Comparison of ENCODE assay signal across 34 cellular contexts in the genomic region with DNA sequence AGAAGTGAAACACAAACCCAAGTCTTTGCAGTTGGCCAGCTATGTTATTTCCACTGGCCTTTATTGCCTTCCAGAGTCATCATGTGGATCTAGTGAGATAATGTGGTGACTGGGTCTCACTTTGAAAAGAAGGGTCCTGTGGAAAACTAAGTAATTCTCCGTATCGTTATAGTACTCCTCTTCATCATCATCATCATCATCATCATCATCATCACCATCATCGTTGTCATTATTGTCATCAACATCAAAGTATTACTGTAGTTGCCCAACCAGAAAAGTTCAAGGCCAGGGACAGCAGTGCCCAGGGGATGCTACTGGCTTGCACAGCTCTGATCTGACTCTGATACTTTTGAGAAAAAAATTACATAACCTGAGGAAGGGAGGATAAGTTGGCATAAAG.
"Had no signal": no experiment of that assay in that cellular context is flagged by ENCODE, and none has a peak within 500 bp of the region (broad histone marks: within the 10 kb centered on the region; RNA-seq: fewer than 3 reads in every experiment).

No MANE protein-coding gene starts in this region.

- H3K9ac ChIP-seq: KMS-11 had no signal

- H3K36me3 ChIP-seq: MG63 had no signal

- H3K4me3 ChIP-seq: MG63 had no signal

- DNase-seq: Karpas-422, Kasumi-1, MG63, MM.1S, MV-4-11, NCI-H1048, NCI-H1092, NCI-H1092 treated with DMSO at 0.1 percent for 48 hours, NCI-H1105, NCI-H1105 treated with DMSO at 0.1 percent for 48 hours, NCI-H1417 treated with DMSO at 0.1 percent for 48 hours, NCI-H1436, NCI-H1436 treated with DMSO at 0.1 percent for 48 hours, NCI-H146, NCI-H1694, NCI-H1694 treated with DMSO at 0.1 percent for 48 hours, NCI-H187, NCI-H187 treated with DMSO at 0.1 percent for 48 hours, NCI-H1930, NCI-H2029, NCI-H2029 treated with DMSO at 0.1 percent for 48 hours, NCI-H2081, NCI-H2081 treated with DMSO at 0.1 percent for 48 hours, NCI-H2107, NCI-H2171, NCI-H2171 treated with DMSO at 0.1 percent for 48 hours, NCI-H2227 treated with DMSO at 0.1 percent for 48 hours, NCI-H226, NCI-H345, NCI-H446, NCI-H446 treated with DMSO at 0.1 percent for 48 hours, NCI-H510A, NCI-H510A treated with DMSO at 0.1 percent for 48 hours had no signal

- H3K4me2 ChIP-seq: KMS-11 had no signal

- H3K27ac ChIP-seq: KMS-11 had no signal

- H3K27me3 ChIP-seq: MG63 had no signal

- H3K9me3 ChIP-seq: MG63 had no signal
